ENCODE assay signal across 14 cellular contexts in genomic region chr3:45140392-45140791, GRCh38. TPM values are rescaled to one million over a fixed set of nuclear protein-coding genes. Genes with fewer than 3 reads are reported as not detected.
DNase-seq lines count a peak whose midpoint lies in the region; ATAC-seq, FAIRE-seq and TF ChIP-seq lines count a peak whose summit lies in the region.
"Had no signal": no experiment of that assay in that cellular context is flagged by ENCODE, and none has a peak within 500 bp of the region (broad histone marks: within the 10 kb centered on the region; RNA-seq: fewer than 3 reads in every experiment).

No MANE protein-coding gene starts in this region.

- DNase-seq in HCT116 (ENCODE audit: low read depth, low spot score) = no peak
- DNase-seq in RWPE1 (ENCODE audit: low spot score) = peak; percentile 51
- DNase-seq in fibroblast of gingiva (ENCODE audit: low read depth) = peak; percentile 18
- peak; percentile 47 for DNase-seq in small intestine
- no peak for DNase-seq in H9
- DNase-seq: activated CD4-positive, CD25-positive, alpha-beta regulatory T cell; Caco-2; cortex of kidney; NCI-H187 treated with DMSO at 0.1 percent for 48 hours; sigmoid colon had no signal

- H2AK5ac ChIP-seq in H9 (ENCODE audit: insufficient read length, low read length) = no peak overlapping the region

- no peak overlapping the region for H3K14ac ChIP-seq in H9 (ENCODE audit: insufficient read depth, low read length)

- TF ChIP-seq POLR2A in HCT116 (IDR thresholded peaks at IDR 0.05; ENCODE audit: borderline replicate concordance, extremely low read depth, insufficient read depth, insufficient read length) = no peak

- H3K4me3 ChIP-seq in HCT116 (replicated peaks in 1 of 2; ENCODE audit: low read depth in 1 of 2, low read length in 2 of 2) (no peak overlapping the region), small intestine (ENCODE audit: low read depth in 1 of 2, low read length in 2 of 2) (no peak overlapping the region)
- H3K4me3 ChIP-seq: heart left ventricle, sigmoid colon had no signal

- H3K23me2 ChIP-seq in H9 (ENCODE audit: insufficient read length, low read depth, low read length, poor library complexity, severe bottlenecking) = peaks cover 3% of the 10 kb centered on the region

- H2AFZ ChIP-seq in HCT116 (ENCODE audit: low read depth, low read length, poor library complexity, severe bottlenecking) (no peak overlapping the region), H9 (ENCODE audit: low read length) (no peak overlapping the region)

- H2BK12ac ChIP-seq in H9 (ENCODE audit: insufficient read length, low read depth, low read length) = no peak overlapping the region

- H3K27me3 Mint-ChIP-seq in H9 (ENCODE audit: low read depth) = peaks cover 28% of the 10 kb centered on the region

- H3K4ac ChIP-seq in H9 (ENCODE audit: low read depth, low read length) = no peak overlapping the region

- H3K9ac ChIP-seq in HCT116 (ENCODE audit: low read length) (peak overlapping the region; percentile 51), H9 (ENCODE audit: extremely low read depth, insufficient read length, low read length) (no peak overlapping the region)

- no peaks in the 10 kb centered on the region; a peak in 1 of 7 replicates for H3K36me3 Mint-ChIP-seq in H9 (ENCODE audit: insufficient read depth in 1 of 3, low read depth in 3 of 3)
- H3K36me3 Mint-ChIP-seq: natural killer cell treated with Interleukin-12 subunit alpha and Interleukin-12 subunit beta and Interleukin-15 and Interleukin-18, amount 100 ng/mL, for 72 hours had no signal

- H4K8ac ChIP-seq in H9 (replicated peaks; ENCODE audit: insufficient read length, low read depth, low read length) = no peak overlapping the region

- H3K79me2 ChIP-seq in HCT116 (ENCODE audit: insufficient read depth, low read length) (peaks cover 100% of the 10 kb centered on the region), H9 (ENCODE audit: insufficient read depth, low read length) (no peaks in the 10 kb centered on the region; the same call in 1 of the 2 replicates)

- no peak for TF ChIP-seq RAD21 in HCT116 (IDR thresholded peaks at IDR 0.05; ENCODE audit: low read depth)

- CTCF ChIA-PET in HCT116 (lab: Charles Lee) = interaction anchor here (0.9 to 3.3 kb wide), 2 partner anchors 17 to 70 kb away, joined by 3 to 17 read pairs; no protein-coding TSS in a partner anchor
- CTCF ChIA-PET in RWPE1 (lab: Yijun Ruan, JAX) = interaction anchor here (0.7 kb wide), 1 partner anchor 54 kb away, joined by 3 read pairs; no protein-coding TSS in a partner anchor

- H3K18ac ChIP-seq in H9 (ENCODE audit: insufficient read length, low read depth, low read length) = no peak overlapping the region

- H4K20me1 ChIP-seq in HCT116 (ENCODE audit: insufficient read depth) = peaks cover 14% of the 10 kb centered on the region; the same call in 1 of the 2 replicates
- H4K20me1 ChIP-seq in H9 (ENCODE audit: control insufficient read depth, insufficient read depth, insufficient read length) = no peaks in the 10 kb centered on the region

- H3K4me1 ChIP-seq in HCT116 (ENCODE audit: control insufficient read depth in 1 of 2, insufficient read depth in 2 of 2, low read length in 2 of 2) (peaks cover 80 to 93% of the 10 kb centered on the region in 2 experiments), small intestine (ENCODE audit: control insufficient read depth in 2 of 2, insufficient read depth in 1 of 2, low read depth in 1 of 2, low read length in 1 of 2) (peaks cover 5 to 14% of the 10 kb centered on the region in 2 donors), H9 (ENCODE audit: insufficient read depth, low read length) (peaks cover 5% of the 10 kb centered on the region)

- H3T11ph ChIP-seq in H9 (ENCODE audit: low read length) = no peak overlapping the region

- H3K9me3 ChIP-seq in HCT116 (ENCODE audit: control insufficient read depth in 1 of 2, insufficient read depth in 1 of 2, low read depth in 1 of 2, low read length in 2 of 2) = no peaks in the 10 kb centered on the region
- no peaks in the 10 kb centered on the region for H3K9me3 ChIP-seq in small intestine (ENCODE audit: control insufficient read depth, low read depth)
- no peaks in the 10 kb centered on the region for H3K9me3 ChIP-seq in H9 (ENCODE audit: control insufficient read depth, low read depth, low read length)
- H3K9me3 ChIP-seq: Caco-2, heart left ventricle, sigmoid colon had no signal

- H3K27ac ChIP-seq in HCT116 (ENCODE audit: low read depth, low read length) = peak overlapping the region; percentile 69
- peak overlapping the region; percentile 88 for H3K27ac ChIP-seq in RWPE1
- H3K27ac ChIP-seq in small intestine (ENCODE audit: low read depth in 1 of 2, low read length in 1 of 2) = peak overlapping the region; percentile 1 to 59
- H3K27ac ChIP-seq in H9 (ENCODE audit: insufficient read length, low read depth, low read length) = no peak overlapping the region
- H3K27ac ChIP-seq: sigmoid colon had no signal

- no peak overlapping the region for H4K91ac ChIP-seq in H9 (ENCODE audit: insufficient read length, low read depth, low read length)

- no peak overlapping the region for H2BK15ac ChIP-seq in H9 (ENCODE audit: low read depth, low read length)

- H3K36me3 ChIP-seq in HCT116 (ENCODE audit: control insufficient read depth in 1 of 2, insufficient read depth in 2 of 2, low read length in 2 of 2) = peaks cover 0 to 28% of the 10 kb centered on the region in 2 experiments; a peak in 2 of 4 replicates
- H3K36me3 ChIP-seq in small intestine (ENCODE audit: control insufficient read depth in 2 of 2, insufficient read depth in 2 of 2, low read length in 2 of 2) = no peaks in the 10 kb centered on the region
- H3K36me3 ChIP-seq: heart left ventricle, sigmoid colon had no signal

- no peak overlapping the region for H3K27ac Mint-ChIP-seq in H9
- H3K27ac Mint-ChIP-seq: natural killer cell treated with Interleukin-12 subunit alpha and Interleukin-12 subunit beta and Interleukin-15 and Interleukin-18, amount 100 ng/mL, for 72 hours had no signal

- no peak overlapping the region for H2BK120ac ChIP-seq in H9 (ENCODE audit: low read depth, low read length, poor library complexity, severe bottlenecking)

- H3K4me1 Mint-ChIP-seq in H9 = peaks cover 38 to 41% of the 10 kb centered on the region in 2 experiments

- peak overlapping the region; percentile 88 for H3K4me2 ChIP-seq in HCT116 (ENCODE audit: low read length)
- no peak overlapping the region for H3K4me2 ChIP-seq in H9 (ENCODE audit: insufficient read depth, insufficient read length, low read length)

- POLR2A ChIA-PET in HCT116 (lab: Charles Lee) = interaction anchor here (0.9 to 4.0 kb wide), 5 partner anchors 9 to 65 kb away, joined by 3 to 31 read pairs (median 3); no protein-coding TSS in a partner anchor
- POLR2A ChIA-PET in RWPE1 (lab: Yijun Ruan, JAX; ENCODE audit: low non-redundant PET) = no interaction called here

- no peaks in the 10 kb centered on the region; a peak in 2 of 5 replicates for H3K9me3 Mint-ChIP-seq in H9
- H3K9me3 Mint-ChIP-seq: natural killer cell treated with Interleukin-12 subunit alpha and Interleukin-12 subunit beta and Interleukin-15 and Interleukin-18, amount 100 ng/mL, for 72 hours had no signal

- intact Hi-C loops in HCT116 (cut with micrococcal nuclease) = no loop called here

- WGBS in small intestine, 3 donors = 14 to 44% (median 30%) methylated on average over 6 of the region's 6 CpGs
- WGBS in H9 (ENCODE audit: extremely low coverage, insufficient read length, low lambda C conversion rate) = no CpG with 5 or more reads among the region's 6 CpGs

- H4K5ac ChIP-seq in H9 (ENCODE audit: insufficient read length, low read depth, low read length) = no peak overlapping the region

- H2BK20ac ChIP-seq in H9 (ENCODE audit: low read depth, low read length, poor library complexity, severe bottlenecking) = no peak overlapping the region

- H3K79me1 ChIP-seq in H9 (ENCODE audit: insufficient read depth, low read depth, low read length, poor library complexity, severe bottlenecking) = no peaks in the 10 kb centered on the region

- FAIRE-seq in small intestine (lab: Jason Lieb, UNC) = no peak

- H3K27me3 ChIP-seq in HCT116 (ENCODE audit: insufficient read depth, low read length) = no peaks in the 10 kb centered on the region
- peaks cover 0 to 2% of the 10 kb centered on the region in 2 donors for H3K27me3 ChIP-seq in small intestine (ENCODE audit: control insufficient read depth in 2 of 2, insufficient read depth in 2 of 2, low read length in 2 of 2)
- peaks cover 6% of the 10 kb centered on the region; the same call in 1 of the 2 replicates for H3K27me3 ChIP-seq in H9 (ENCODE audit: insufficient read depth, low read length)

- no peak for ATAC-seq in HCT116
- ATAC-seq in GM18873 (IDR thresholded peaks at IDR 0.05; ENCODE audit: low FRiP score, unreplicated experiment) = no peak
- no peak for ATAC-seq in HG03460 (IDR thresholded peaks at IDR 0.05; ENCODE audit: unreplicated experiment)

- no peak for TF ChIP-seq CTCF in HCT116 (IDR thresholded peaks at IDR 0.05 in 2 of 3, conservative IDR thresholded peaks at IDR 0.05 in 1 of 3; ENCODE audit: borderline replicate concordance in 1 of 3, insufficient read depth in 1 of 3, low read depth in 2 of 3, low read length in 2 of 3)
- TF ChIP-seq CTCF in RWPE1 (conservative IDR thresholded peaks at IDR 0.05; ENCODE audit: low read depth) = no peak
- TF ChIP-seq CTCF in H9 (conservative IDR thresholded peaks at IDR 0.05) = no peak

- H3K4me3 Mint-ChIP-seq in H9 = no peak overlapping the region
- H3K4me3 Mint-ChIP-seq: natural killer cell treated with Interleukin-12 subunit alpha and Interleukin-12 subunit beta and Interleukin-15 and Interleukin-18, amount 100 ng/mL, for 72 hours had no signal

- H3K56ac ChIP-seq in H9 (ENCODE audit: insufficient read length, low read depth, low read length) = no peak overlapping the region

- no peak overlapping the region for H2BK5ac ChIP-seq in H9 (ENCODE audit: insufficient read length, low read length)

- RAD21 ChIA-PET in HCT116 (lab: Charles Lee; ENCODE audit: low non-redundant PET in 1 of 2, low total read pairs in 2 of 2, uncharacterized antibody in 2 of 2, unreplicated experiment in 2 of 2) = no interaction called here

- BruUV-seq in HCT116 (replicated peaks; lab: Mats Ljungman, UMichigan) = no TSS peak

- H3K23ac ChIP-seq in H9 (ENCODE audit: insufficient read length, low read depth, low read length) = no peak overlapping the region

- no peaks in the 10 kb centered on the region for H3K9me2 ChIP-seq in HCT116 (ENCODE audit: insufficient read depth)

TF ChIP-seq in HCT116, 20 proteins besides CTCF, POLR2A, EP300 and RAD21 (continues in another document):
- TF ChIP-seq CEBPB (IDR thresholded peaks at IDR 0.05; ENCODE audit: low read depth) = no peak
- no peak for TF ChIP-seq ZFX (IDR thresholded peaks at IDR 0.05)
- TF ChIP-seq EZH2phosphoT487 (IDR thresholded peaks at IDR 0.05; ENCODE audit: borderline replicate concordance) = no peak
- TF ChIP-seq CBX3 (IDR thresholded peaks at IDR 0.05; ENCODE audit: low read depth) = no peak
- TF ChIP-seq ELF1 (IDR thresholded peaks at IDR 0.05; ENCODE audit: borderline replicate concordance, low read depth) = no peak
- no peak; the same call in 1 of the 2 replicates for TF ChIP-seq POLR2AphosphoS5 (IDR thresholded peaks at IDR 0.05; ENCODE audit: low read depth, low read length)

RNA-seq across cellular contexts. Expression of gene CDCP1, which starts 5.8 kb away (rescaled TPM):
- 196 TPM for total RNA-seq in HCT116 (2021; ENCODE audit: unreplicated experiment)
- 167 and 184 TPM in 2 replicates for polyA plus RNA-seq in HCT116 (2012)
- 10 to 100 TPM in 1 of 3 donors, 1 to 10 TPM in 2; 8.4 to 16.8 (median 8.5) TPM for polyA plus RNA-seq in small intestine
- total RNA-seq in H9 (2021) = 12.9 and 14.1 TPM in 2 replicates

Comparison
In these comparisons a context has a peak if more than half of its experiments do, and no peak if none do; other contexts are left out.
1. DNase-seq: peak in RWPE1 (single experiment), fibroblast of gingiva (single experiment) and small intestine (single experiment); none in HCT116 (single experiment) and H9 (single experiment).
2. RNA of gene CDCP1, which starts 5.8 kb away (total RNA-seq): 196 TPM in HCT116 (single experiment); 12.9 to 14.1 TPM in H9; every median in the first group is over 10 times any median in the second.